10 cellular contexts compared by ENCODE assay signal in the genomic region with DNA sequence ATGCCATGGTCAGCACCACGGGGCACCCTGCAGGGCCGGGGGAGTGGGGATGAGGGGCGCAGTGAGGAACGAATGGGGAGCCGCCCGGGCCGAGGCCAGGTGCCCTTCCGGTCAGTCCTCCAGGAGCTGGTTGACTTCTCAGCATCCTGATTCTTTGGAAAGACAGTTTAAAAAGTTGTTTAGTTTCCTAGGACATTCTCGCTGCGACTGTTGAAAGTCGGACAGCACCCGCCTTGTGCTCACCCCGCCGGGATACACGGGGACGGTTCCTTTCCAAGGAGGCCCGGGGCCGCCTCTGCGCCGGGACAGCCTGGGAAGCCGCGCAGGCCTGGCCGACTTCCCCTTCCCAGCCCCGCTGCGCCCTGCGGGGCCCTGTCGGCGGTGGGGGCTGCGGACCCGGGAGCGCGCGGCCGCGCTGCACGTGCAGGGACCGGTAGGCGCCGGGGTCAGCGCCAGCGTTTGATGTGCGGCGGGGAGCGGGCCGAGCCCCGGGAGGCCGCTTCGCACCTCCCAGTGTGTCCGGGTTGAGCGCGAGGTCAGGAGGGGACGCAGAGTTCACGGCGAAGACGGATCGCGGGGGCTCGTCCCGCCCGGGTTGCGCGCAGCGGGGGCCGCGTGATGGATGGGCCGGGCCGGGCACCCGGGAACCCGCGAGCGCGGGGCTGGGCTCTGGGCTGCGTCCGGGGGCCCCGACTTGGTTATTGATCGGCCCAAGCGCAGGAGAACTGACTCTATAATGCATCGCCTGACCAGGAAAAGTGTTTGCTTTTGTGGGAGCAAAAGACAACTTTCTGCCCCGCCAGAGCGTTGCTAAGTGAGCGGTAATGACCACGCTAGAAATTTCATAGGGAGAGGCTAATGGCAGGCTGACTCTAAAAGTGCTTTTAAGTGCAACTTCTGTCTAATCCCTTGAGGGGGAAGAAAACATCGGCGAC. TPM values are rescaled to one million over a fixed set of nuclear protein-coding genes. Genes with fewer than 3 reads are reported as not detected.
DNase-seq lines count a peak whose midpoint lies in the region; ATAC-seq and TF ChIP-seq lines count a peak whose summit lies in the region.
"Had no signal": no experiment of that assay in that cellular context is flagged by ENCODE, and none has a peak within 500 bp of the region (broad histone marks: within the 10 kb centered on the region; RNA-seq: fewer than 3 reads in every experiment).

No MANE protein-coding gene starts in this region.

- H3K36me3 ChIP-seq in ectodermal cell (ENCODE audit: control insufficient read depth, insufficient read depth, low read length): no peaks in the 10 kb centered on the region
- no peaks in the 10 kb centered on the region for H3K36me3 ChIP-seq in lower lobe of right lung
- no peaks in the 10 kb centered on the region for H3K36me3 ChIP-seq in thyroid gland

- H3K9me3 ChIP-seq in ectodermal cell (ENCODE audit: control insufficient read depth, low read length): no peaks in the 10 kb centered on the region
- no peaks in the 10 kb centered on the region for H3K9me3 ChIP-seq in lower lobe of right lung
- H3K9me3 ChIP-seq in thyroid gland: no peaks in the 10 kb centered on the region

- peak; percentile 9 for DNase-seq in activated CD4-positive, alpha-beta T cell treated with anti-CD3 and anti-CD28 coated beads for 48 hours
- DNase-seq in activated CD4-positive, alpha-beta T cell treated with anti-CD3 and anti-CD28 coated beads for 4 hours: no peak
- DNase-seq in lower lobe of right lung: no peak
- peak; percentile 43 to 47 for DNase-seq in thyroid gland
- no peak for DNase-seq in COLO668 (lab: John Stamatoyannopoulos, UW; ENCODE audit: unreplicated experiment)
- DNase-seq: DND-41 had no signal

- peaks cover 37% of the 10 kb centered on the region for H3K27me3 ChIP-seq in ectodermal cell (ENCODE audit: control insufficient read depth, insufficient read depth, low read length, poor library complexity, severe bottlenecking)
- peaks cover 19% of the 10 kb centered on the region for H3K27me3 ChIP-seq in lower lobe of right lung (ENCODE audit: low read depth)
- H3K27me3 ChIP-seq in thyroid gland: no peaks in the 10 kb centered on the region

- H3K27ac ChIP-seq in ectodermal cell (ENCODE audit: insufficient read depth, low read depth, low read length, poor library complexity, severe bottlenecking) (no peak overlapping the region), lower lobe of right lung (peak overlapping the region; percentile 26), thyroid gland (peak overlapping the region in 2 of 3 donors; percentile 17 to 20)

- ATAC-seq in lower lobe of right lung (peak; percentile 62 to 68), HG02798 (IDR thresholded peaks at IDR 0.05; ENCODE audit: poor library complexity, unreplicated experiment) (no peak), HG02623 (IDR thresholded peaks at IDR 0.05; ENCODE audit: unreplicated experiment) (no peak)

- intact Hi-C loops in lower lobe of right lung (cut with DNase I): no loop called here
- intact Hi-C loops in thyroid gland (cut with DNase I): no loop called here

- 3% methylated on average over 84 of the region's 84 CpGs for WGBS in ectodermal cell, 2 experiments
- 33 to 36% methylated on average over 18 to 22 of the region's 84 CpGs for WGBS in thyroid gland, 2 donors

- TF ChIP-seq CTCF in lower lobe of right lung (IDR thresholded peaks at IDR 0.05) (no peak), thyroid gland (IDR thresholded peaks at IDR 0.05) (no peak)

- no peak for TF ChIP-seq POLR2A in thyroid gland (IDR thresholded peaks at IDR 0.05)

- H3K4me3 ChIP-seq in ectodermal cell (ENCODE audit: insufficient read depth, low read depth, low read length) (peak overlapping the region; percentile 29), lower lobe of right lung (peak overlapping the region; percentile 51), thyroid gland (replicated peaks in 1 of 3) (peak overlapping the region in 2 of 3 donors; percentile 48 to 52)

- H3K4me1 ChIP-seq in ectodermal cell (ENCODE audit: control insufficient read depth, insufficient read depth, low read length) (peaks cover 6% of the 10 kb centered on the region), lower lobe of right lung (peaks cover 11% of the 10 kb centered on the region), thyroid gland (peaks cover 5 to 6% of the 10 kb centered on the region in 2 donors)

RNA-seq across cellular contexts. Expression of a gene that starts 28.0 kb away (rescaled TPM):
- not detected for polyA plus RNA-seq in ectodermal cell (2013, experiment 1 of 4)
- not detected for polyA plus RNA-seq in ectodermal cell (2013, experiment 2 of 4)
- polyA plus RNA-seq in ectodermal cell (2013, experiment 3 of 4): not detected
- polyA plus RNA-seq in ectodermal cell (2013, experiment 4 of 4): not detected
- total RNA-seq in lower lobe of right lung: not detected
- not detected for total RNA-seq in thyroid gland
- total RNA-seq: NCI-H460 had no signal

Comparison
In these comparisons a context has a peak if more than half of its experiments do, and no peak if none do; other contexts are left out.
1. DNase-seq: peak in activated CD4-positive, alpha-beta T cell treated with anti-CD3 and anti-CD28 coated beads for 48 hours (single experiment) and thyroid gland (2 of 2); none in activated CD4-positive, alpha-beta T cell treated with anti-CD3 and anti-CD28 coated beads for 4 hours (0 of 2), lower lobe of right lung (single experiment) and COLO668 (single experiment).
2. ATAC-seq: peak in lower lobe of right lung (2 of 2); none in HG02798 (single experiment) and HG02623 (single experiment).
3. Peak in every context shown above with its lines, with median percentiles within 50 percentile points of each other: H3K4me3 ChIP-seq.